27 cellular contexts compared by ENCODE assay signal in the genomic region with DNA sequence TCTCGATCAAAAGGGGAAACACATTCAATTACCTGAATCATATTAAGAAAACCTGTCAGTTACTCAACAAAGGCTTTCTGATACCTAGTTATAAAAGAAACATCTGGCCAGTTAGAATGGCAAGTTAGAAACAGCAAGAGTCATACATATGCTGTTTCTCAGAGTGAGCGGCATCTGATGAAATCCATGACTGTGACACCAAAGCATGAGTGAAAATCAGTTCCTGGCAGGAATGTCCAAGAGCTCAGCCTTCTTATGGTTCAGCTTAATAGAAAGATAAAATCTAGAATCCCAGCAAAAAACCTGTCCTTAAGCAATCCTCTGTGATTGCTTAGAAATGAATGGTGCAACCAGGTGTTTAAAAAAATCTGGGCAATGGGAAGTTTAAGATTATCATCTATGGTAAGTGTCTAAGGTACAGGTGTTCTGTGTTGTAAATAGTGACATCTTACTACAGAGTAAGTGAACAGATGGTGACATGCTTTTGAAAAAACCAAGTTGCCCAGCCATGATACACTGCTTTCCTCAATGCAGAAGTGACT. TPM values are rescaled to one million over a fixed set of nuclear protein-coding genes. Genes with fewer than 3 reads are reported as not detected.
DNase-seq lines count a peak whose midpoint lies in the region; ATAC-seq and TF ChIP-seq lines count a peak whose summit lies in the region.
"Had no signal": no experiment of that assay in that cellular context is flagged by ENCODE, and none has a peak within 500 bp of the region (broad histone marks: within the 10 kb centered on the region; RNA-seq: fewer than 3 reads in every experiment).

No MANE protein-coding gene starts in this region.

- no peak overlapping the region for H3K4me3 ChIP-seq in adipocyte (ENCODE audit: low read length)
- H3K4me3 ChIP-seq: esophagus squamous epithelium, spleen, stomach had no signal

- intact Hi-C loops in CD4-positive, alpha-beta T cell (cut with DNase I, micrococcal nuclease), result loop anchor here in 1 of 2 experiments (10.0 kb wide), 1 partner anchor 267 kb away; no protein-coding TSS in a partner anchor

- no peak overlapping the region for H3K27ac ChIP-seq in CD4-positive, alpha-beta T cell (ENCODE audit: low read depth, low read length)
- H3K27ac ChIP-seq: esophagus squamous epithelium, spleen, stomach had no signal

- peaks cover 9% of the 10 kb centered on the region for H3K4me1 ChIP-seq in adipocyte (ENCODE audit: control insufficient read depth, insufficient read depth, low read length)
- H3K4me1 ChIP-seq: esophagus squamous epithelium, stomach had no signal

- H3K27me3 Mint-ChIP-seq in CD4-positive, alpha-beta T cell, result no peaks in the 10 kb centered on the region
- H3K27me3 Mint-ChIP-seq: type B pancreatic cell had no signal

- DNase-seq in NCI-H82 (lab: John Stamatoyannopoulos, UW) (peak; percentile 48), NCI-H82 treated with DMSO at 0.1 percent for 48 hours (lab: John Stamatoyannopoulos, UW; ENCODE audit: unreplicated experiment) (no peak), adipocyte (ENCODE audit: low read depth) (peak; percentile 67), iris pigment epithelial cell (ENCODE audit: low read depth) (peak; percentile 33), amniotic stem cell (lab: John Stamatoyannopoulos, UW) (no peak), DMS153 (lab: John Stamatoyannopoulos, UW) (no peak)
- no peak for DNase-seq in CD4-positive, alpha-beta T cell
- DNase-seq: 8988T; activated CD4-positive, alpha-beta T cell treated with anti-CD3 and anti-CD28 coated beads, Interleukin-2, amount 50 U/mL, for 1 hour; activated CD8-positive, alpha-beta memory T cell treated with anti-CD3 and anti-CD28 coated beads, Interleukin-2, amount 50 U/mL, for 4 hours; activated gamma-delta T cell; Calu3; effector CD8-positive, alpha-beta T cell; esophagus squamous epithelium; glutamatergic neuron; NCI-H2081; NK-92 treated with Interleukin-12 subunit alpha and Interleukin-12 subunit beta, amount 100 ng/mL, for 24 hours; spleen; stimulated activated CD4-positive, alpha-beta T cell treated with anti-CD3 and anti-CD28 coated beads, Interleukin-4, amount 100 ng/mL, for 1 hour; stomach; T-helper 2 cell had no signal

- CTCF ChIA-PET in CD4-positive, alpha-beta T cell (lab: Charles Lee), result interaction anchor here (3.5 kb wide), 1 partner anchor 19 kb away, joined by 11 read pairs; the partner anchor contains the start of gene B4GALT4

- no peak overlapping the region for H3K9ac ChIP-seq in adipocyte (ENCODE audit: low read length)

- H3K36me3 ChIP-seq in adipocyte (ENCODE audit: control insufficient read depth, insufficient read depth, low read length, severe bottlenecking), result peaks cover 72% of the 10 kb centered on the region

- H3K9me3 Mint-ChIP-seq in CD4-positive, alpha-beta T cell, result no peaks in the 10 kb centered on the region
- H3K9me3 Mint-ChIP-seq: type B pancreatic cell had no signal

- no peak overlapping the region for H3K4me3 Mint-ChIP-seq in CD4-positive, alpha-beta T cell
- H3K4me3 Mint-ChIP-seq: type B pancreatic cell had no signal

- H3K9me3 ChIP-seq in CD4-positive, alpha-beta T cell (ENCODE audit: control insufficient read depth, low read length), result no peaks in the 10 kb centered on the region
- H3K9me3 ChIP-seq in adipocyte (ENCODE audit: control insufficient read depth, low read length), result no peaks in the 10 kb centered on the region
- H3K9me3 ChIP-seq: esophagus squamous epithelium, spleen, stomach had no signal

- H3K27ac Mint-ChIP-seq in CD4-positive, alpha-beta T cell, result peak overlapping the region; percentile 93
- H3K27ac Mint-ChIP-seq: type B pancreatic cell had no signal

- peaks cover 81% of the 10 kb centered on the region for H3K4me1 Mint-ChIP-seq in CD4-positive, alpha-beta T cell (ENCODE audit: low read depth)

- ATAC-seq in CD4-positive, alpha-beta T cell (ENCODE audit: poor library complexity), result no peak
- no peak for ATAC-seq in GM21390 (IDR thresholded peaks at IDR 0.05; ENCODE audit: unreplicated experiment)

- H3K36me3 Mint-ChIP-seq in CD4-positive, alpha-beta T cell (ENCODE audit: low read depth), result peaks cover 84% of the 10 kb centered on the region

- no peaks in the 10 kb centered on the region for H3K27me3 ChIP-seq in CD4-positive, alpha-beta T cell (ENCODE audit: control insufficient read depth, insufficient read depth, low read length)
- no peaks in the 10 kb centered on the region for H3K27me3 ChIP-seq in adipocyte (replicated peaks; ENCODE audit: control insufficient read depth, insufficient read depth, low read length)
- H3K27me3 ChIP-seq: esophagus squamous epithelium, spleen, stomach had no signal

- POLR2A ChIA-PET in CD4-positive, alpha-beta T cell (lab: Charles Lee), result interaction anchor here (1.0 to 3.4 kb wide), 2 partner anchors 19 to 1521 kb away, joined by 4 to 29 read pairs; partner anchors contain the start of genes B4GALT4, GTF2E1 and RABL3

- TF ChIP-seq CTCF in CD4-positive, alpha-beta T cell (IDR thresholded peaks at IDR 0.05), result no peak

RNA-seq across cellular contexts. Expression of gene B4GALT4, which starts 18.8 kb away (rescaled TPM):
- 10 to 100 TPM; 26.2 to 29.5 TPM for total RNA-seq in CD4-positive, alpha-beta T cell

RNA-seq across cellular contexts. Expression of gene UPK1B, which starts 48.5 kb away (rescaled TPM):
- total RNA-seq in CD4-positive, alpha-beta T cell, result not detected
- total RNA-seq: chondrocyte, Daoy, myocyte, SK-MEL-5, spleen had no signal

Comparison
In these comparisons a context has a peak if more than half of its experiments do, and no peak if none do; other contexts are left out.
1. DNase-seq: peak in NCI-H82 (single experiment), adipocyte (single experiment) and iris pigment epithelial cell (single experiment); none in NCI-H82 treated with DMSO at 0.1 percent for 48 hours (single experiment), CD4-positive, alpha-beta T cell (0 of 10), amniotic stem cell (single experiment) and DMS153 (single experiment).